8 cellular contexts compared by ENCODE assay signal in genomic region chr3:38247366-38248035, GRCh38. TPM values are rescaled to one million over a fixed set of nuclear protein-coding genes. Genes with fewer than 3 reads are reported as not detected.
DNase-seq lines count a peak whose midpoint lies in the region; ATAC-seq and TF ChIP-seq lines count a peak whose summit lies in the region.

No MANE protein-coding gene starts in this region.

- H3K4me2 ChIP-seq in OCI-LY7 (ENCODE audit: low read length), result no peak overlapping the region

- BruUV-seq in OCI-LY7 (replicated peaks; lab: Mats Ljungman, UMichigan), result no TSS peak

- H3K27ac ChIP-seq in right lobe of liver, result no peak overlapping the region
- no peak overlapping the region for H3K27ac ChIP-seq in OCI-LY7 (ENCODE audit: low read depth, low read length, poor library complexity, severe bottlenecking)

- H3K36me3 ChIP-seq in right lobe of liver (peaks cover 0 to 53% (median 6%) of the 10 kb centered on the region in 4 donors), OCI-LY7 (ENCODE audit: insufficient read depth, low read length) (peaks cover 80% of the 10 kb centered on the region)

- intact Hi-C loops in right lobe of liver (cut with DNase I) (no loop called here), OCI-LY7 (cut with micrococcal nuclease; ENCODE audit: unreplicated experiment) (no loop called here)

- H3K4me1 ChIP-seq in right lobe of liver (no peaks in the 10 kb centered on the region), OCI-LY7 (ENCODE audit: insufficient read depth, low read length, poor library complexity, severe bottlenecking) (no peaks in the 10 kb centered on the region)

- H3K9me3 ChIP-seq in right lobe of liver (no peaks in the 10 kb centered on the region), OCI-LY7 (ENCODE audit: low read length) (no peaks in the 10 kb centered on the region)

- DNase-seq in AG20443 (ENCODE audit: low spot score) (peak; percentile 92), LNCaP clone FGC (ENCODE audit: low read depth) (peak; percentile 41), cerebellar cortex (ENCODE audit: low spot score) (peak; percentile 89), right lobe of liver (no peak), SK-N-DZ (ENCODE audit: low spot score) (no peak), OCI-LY7 (ENCODE audit: low spot score) (no peak)
- no peak for DNase-seq in activated CD4-positive, CD25-positive, alpha-beta regulatory T cell (lab: John Stamatoyannopoulos, UW)

- no peak overlapping the region for H2AFZ ChIP-seq in OCI-LY7 (ENCODE audit: low read length)

- CTCF ChIA-PET in OCI-LY7 (lab: Charles Lee; ENCODE audit: unreplicated experiment), result no interaction called here

- TF ChIP-seq CTCF in LNCaP clone FGC (IDR thresholded peaks at IDR 0.05; ENCODE audit: control insufficient read depth, extremely low read depth, insufficient read depth) (peak; percentile 35; the same call in 1 of the 2 replicates), right lobe of liver (IDR thresholded peaks at IDR 0.05) (peak in 2 of 4 donors; percentile 11 to 23), OCI-LY7 (conservative IDR thresholded peaks at IDR 0.05; ENCODE audit: low read length) (no peak)

- no peaks in the 10 kb centered on the region for H3K79me2 ChIP-seq in OCI-LY7 (ENCODE audit: insufficient read depth, low read depth, low read length)

- no peaks in the 10 kb centered on the region for H4K20me1 ChIP-seq in OCI-LY7 (ENCODE audit: insufficient read depth, low read length)

- no peaks in the 10 kb centered on the region for H3K27me3 ChIP-seq in right lobe of liver

- peak; percentile 47 to 94 (median 66) for ATAC-seq in right lobe of liver
- ATAC-seq in GM18520 (IDR thresholded peaks at IDR 0.05; ENCODE audit: unreplicated experiment), result no peak

- POLR2A ChIA-PET in OCI-LY7 (lab: Charles Lee), result interaction anchor here (1.4 kb wide), 1 partner anchor 10 kb away, joined by 3 read pairs; no protein-coding TSS in a partner anchor

- no peaks in the 10 kb centered on the region for H3K9me2 ChIP-seq in OCI-LY7 (ENCODE audit: insufficient read depth, low read length)

- TF ChIP-seq POLR2A in right lobe of liver (IDR thresholded peaks at IDR 0.05), result no peak

- H3K4me3 ChIP-seq in LNCaP clone FGC (ENCODE audit: low read depth, low read length), result no peak overlapping the region
- H3K4me3 ChIP-seq in right lobe of liver, result no peak overlapping the region
- H3K4me3 ChIP-seq in OCI-LY7 (ENCODE audit: low read depth, low read length, poor library complexity, severe bottlenecking), result no peak overlapping the region

RNA-seq across cellular contexts. Expression of gene SLC22A13, which starts 18.1 kb away (rescaled TPM):
- total RNA-seq in right lobe of liver (under 1 TPM in 3 of 6 experiments, not detected in 3; 0.16 to 0.35 (median 0.22) TPM), OCI-LY7 (2022) (0.27 TPM in 1 of 2 replicates, not detected in the other)
- polyA plus RNA-seq in SK-N-DZ (2014; cell fraction: cytosol; rRNA removed), result not detected in 2 replicates
- 0.19 and 0.23 TPM in 2 replicates for polyA plus RNA-seq in SK-N-DZ (2014; cell fraction: nucleus; rRNA removed)
- 0.13 TPM in 2 replicates for total RNA-seq in OCI-LY7 (2014; rRNA removed; shearing (Covaris generic))

RNA-seq across cellular contexts. Expression of gene SLC22A14, which starts 34.6 kb away (rescaled TPM):
- total RNA-seq in right lobe of liver, result under 1 TPM in 3 of 6 experiments, not detected in 3; 0.12 to 0.29 (median 0.12) TPM
- polyA plus RNA-seq in SK-N-DZ (2014; cell fraction: cytosol; rRNA removed), result 0.17 TPM in 1 of 2 replicates, not detected in the other
- polyA plus RNA-seq in SK-N-DZ (2014; cell fraction: nucleus; rRNA removed), result not detected in 2 replicates
- total RNA-seq in OCI-LY7 (2014; rRNA removed; shearing (Covaris generic)), result not detected in 2 replicates
- not detected in 2 replicates for total RNA-seq in OCI-LY7 (2022)

Comparison
In these comparisons a context has a peak if more than half of its experiments do, and no peak if none do; other contexts are left out.
1. DNase-seq: peak in AG20443 (single experiment), LNCaP clone FGC (single experiment) and cerebellar cortex (single experiment); none in right lobe of liver (0 of 3), activated CD4-positive, CD25-positive, alpha-beta regulatory T cell (0 of 4), SK-N-DZ (single experiment) and OCI-LY7 (single experiment).